In the genomic region with DNA sequence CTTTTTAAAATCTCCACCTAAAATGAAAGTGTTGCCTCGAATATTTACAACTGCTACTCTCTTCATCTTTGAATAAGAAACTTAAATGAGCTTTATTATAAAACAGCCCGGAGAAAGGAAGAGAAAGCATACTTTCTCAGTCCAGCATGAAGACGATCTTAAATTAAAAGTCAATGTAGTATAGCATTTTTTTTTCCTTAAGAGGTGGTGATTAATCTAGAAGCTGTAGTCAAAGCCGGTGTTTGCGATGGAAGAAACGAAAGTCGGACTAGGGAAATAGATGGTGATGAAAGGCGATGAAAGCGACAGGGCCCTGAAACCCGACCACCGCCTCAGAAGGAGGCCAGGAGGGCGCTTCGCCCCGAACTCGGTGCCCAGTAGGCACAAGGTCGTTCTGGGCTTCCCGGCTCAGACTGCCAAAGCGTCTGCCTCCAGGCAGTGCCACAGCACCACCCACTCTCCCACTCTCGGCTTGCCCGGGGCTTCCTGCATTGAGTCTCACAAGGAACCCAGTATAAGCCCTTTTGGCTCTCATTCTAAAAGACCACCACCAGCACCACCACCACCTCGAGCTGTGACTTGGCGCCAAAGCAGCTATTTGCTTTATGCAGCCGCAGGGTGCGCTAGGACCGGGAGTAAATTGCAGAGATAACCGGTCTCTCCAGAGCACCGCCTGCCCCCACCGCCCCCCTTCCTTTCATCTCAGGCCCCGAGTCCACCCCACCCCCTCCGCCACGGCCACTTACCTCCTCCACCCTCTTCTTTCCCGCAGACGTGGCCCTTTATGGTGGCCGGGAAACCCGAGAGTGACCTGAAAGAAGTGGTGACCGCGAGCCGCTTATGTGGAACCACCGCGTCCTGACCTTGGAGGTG, we compare ENCODE assay signal across 8 cellular contexts. TPM values are rescaled to one million over a fixed set of nuclear protein-coding genes. Genes with fewer than 3 reads are reported as not detected.
A peak's percentile ranks its signal among the peaks of the same experiment; 100 is the strongest.
DNase-seq lines count a peak whose midpoint lies in the region; ATAC-seq, FAIRE-seq and TF ChIP-seq lines count a peak whose summit lies in the region.

No MANE protein-coding gene starts in this region.

- H3K9me3 Mint-ChIP-seq in CD4-positive, CD25-positive, alpha-beta regulatory T cell: peaks cover 0 to 1% (median 0%) of the 10 kb centered on the region in 7 donors
- H3K9me3 Mint-ChIP-seq in activated T-helper 2 cell treated with anti-CD3 and anti-CD28 coated beads, Interferon-gamma antibody, Interleukin-2, Interleukin-4, amounts not matched to agents 10 μg/mL and 5 μg/mL and 100 μg/mL, durations not matched to agents 14 hours and 24 hours and 36 hours: no peaks in the 10 kb centered on the region

- H3K27me3 ChIP-seq in CD4-positive, CD25-positive, alpha-beta regulatory T cell (ENCODE audit: control insufficient read depth, insufficient read depth, low read length): peaks cover 75% of the 10 kb centered on the region
- H3K27me3 ChIP-seq in HUES64 (ENCODE audit: insufficient read depth, low read length) (peaks cover 100% of the 10 kb centered on the region), psoas muscle (ENCODE audit: insufficient read depth in 3 of 3, low read length in 2 of 3) (peaks cover 10 to 76% (median 33%) of the 10 kb centered on the region in 3 donors)

- H3K4me3 Mint-ChIP-seq in CD4-positive, CD25-positive, alpha-beta regulatory T cell: peak overlapping the region; percentile 66 to 88 (median 80)
- peak overlapping the region; percentile 64 for H3K4me3 Mint-ChIP-seq in activated T-helper 2 cell treated with anti-CD3 and anti-CD28 coated beads, Interferon-gamma antibody, Interleukin-2, Interleukin-4, amounts not matched to agents 10 μg/mL and 5 μg/mL and 100 μg/mL, durations not matched to agents 14 hours and 24 hours and 36 hours (ENCODE audit: low read depth)

- intact Hi-C loops in activated T-helper 2 cell treated with anti-CD3 and anti-CD28 coated beads, Interferon-gamma antibody, Interleukin-2, Interleukin-4, amounts not matched to agents 10 μg/mL and 5 μg/mL and 100 μg/mL, durations not matched to agents 14 hours and 24 hours and 36 hours (cut with micrococcal nuclease): loop anchor here (1.0 kb wide), 1 partner anchor 37 kb away; no protein-coding TSS in a partner anchor
- intact Hi-C loops in left cardiac atrium (cut with DNase I): no loop called here
- intact Hi-C loops in psoas muscle (cut with DNase I): loop anchor here in 1 of 2 donors (10.0 kb wide), 1 partner anchor 816 kb away; no protein-coding TSS in a partner anchor

- DNase-seq in CD4-positive, CD25-positive, alpha-beta regulatory T cell: no peak
- no peak for DNase-seq in activated T-helper 2 cell treated with anti-CD3 and anti-CD28 coated beads, Interferon-gamma antibody, Interleukin-2, Interleukin-4, amounts not matched to agents 10 μg/mL and 5 μg/mL and 100 μg/mL, durations not matched to agents 14 hours and 24 hours and 36 hours (ENCODE audit: low spot score)
- peak; percentile 29 for DNase-seq in left cardiac atrium
- peak in 1 of 2 donors; percentile 34 for DNase-seq in psoas muscle
- no peak for DNase-seq in frontal cortex (ENCODE audit: low spot score in 2 of 2)
- DNase-seq in SIG-M5 (lab: John Stamatoyannopoulos, UW): no peak

- H3K27ac Mint-ChIP-seq in CD4-positive, CD25-positive, alpha-beta regulatory T cell: no peak overlapping the region
- H3K27ac Mint-ChIP-seq in activated T-helper 2 cell treated with anti-CD3 and anti-CD28 coated beads, Interferon-gamma antibody, Interleukin-2, Interleukin-4, amounts not matched to agents 10 μg/mL and 5 μg/mL and 100 μg/mL, durations not matched to agents 14 hours and 24 hours and 36 hours: no peak overlapping the region

- no peaks in the 10 kb centered on the region for H3K36me3 ChIP-seq in CD4-positive, CD25-positive, alpha-beta regulatory T cell (ENCODE audit: control insufficient read depth, insufficient read depth, low read length)
- H3K36me3 ChIP-seq in HUES64 (ENCODE audit: insufficient read depth, low read length) (no peaks in the 10 kb centered on the region), psoas muscle (ENCODE audit: insufficient read depth in 1 of 2, low read depth in 1 of 2) (no peaks in the 10 kb centered on the region)

- FAIRE-seq in frontal cortex (lab: Jason Lieb, UNC): no peak

- ATAC-seq in CD4-positive, CD25-positive, alpha-beta regulatory T cell (ENCODE audit: low read depth in 2 of 2): peak in 1 of 2 donors; percentile 31
- ATAC-seq in left cardiac atrium (peak in 1 of 2 donors; percentile 16), psoas muscle (peak in 3 of 4 donors; percentile 58 to 76 (median 62)), GM18868 (IDR thresholded peaks at IDR 0.05; ENCODE audit: unreplicated experiment) (no peak)

- H3K9ac ChIP-seq in HUES64 (ENCODE audit: low read depth, low read length): no peak overlapping the region

- H3K4me1 ChIP-seq in CD4-positive, CD25-positive, alpha-beta regulatory T cell (ENCODE audit: control insufficient read depth, insufficient read depth, low read length, poor library complexity, severe bottlenecking): peaks cover 25% of the 10 kb centered on the region
- H3K4me1 ChIP-seq in HUES64 (ENCODE audit: insufficient read depth, low read length): peaks cover 39% of the 10 kb centered on the region
- H3K4me1 ChIP-seq in psoas muscle: peaks cover 12% of the 10 kb centered on the region

- no peak overlapping the region for H3K27ac ChIP-seq in CD4-positive, CD25-positive, alpha-beta regulatory T cell (ENCODE audit: insufficient read depth, low read length, poor library complexity, severe bottlenecking)
- H3K27ac ChIP-seq in HUES64 (ENCODE audit: low read depth, low read length): no peak overlapping the region
- H3K27ac ChIP-seq in psoas muscle: no peak overlapping the region

- H3K9me3 ChIP-seq in CD4-positive, CD25-positive, alpha-beta regulatory T cell (ENCODE audit: control insufficient read depth in 2 of 2, low read length in 2 of 2): no peaks in the 10 kb centered on the region
- H3K9me3 ChIP-seq in HUES64 (ENCODE audit: insufficient read depth, low read depth, low read length) (no peaks in the 10 kb centered on the region), psoas muscle (no peaks in the 10 kb centered on the region)

- no peaks in the 10 kb centered on the region for H3K36me3 Mint-ChIP-seq in CD4-positive, CD25-positive, alpha-beta regulatory T cell
- no peaks in the 10 kb centered on the region for H3K36me3 Mint-ChIP-seq in activated T-helper 2 cell treated with anti-CD3 and anti-CD28 coated beads, Interferon-gamma antibody, Interleukin-2, Interleukin-4, amounts not matched to agents 10 μg/mL and 5 μg/mL and 100 μg/mL, durations not matched to agents 14 hours and 24 hours and 36 hours (ENCODE audit: low read depth)

- H3K4me1 Mint-ChIP-seq in CD4-positive, CD25-positive, alpha-beta regulatory T cell: peaks cover 16 to 44% (median 30%) of the 10 kb centered on the region in 4 donors
- peaks cover 19% of the 10 kb centered on the region for H3K4me1 Mint-ChIP-seq in activated T-helper 2 cell treated with anti-CD3 and anti-CD28 coated beads, Interferon-gamma antibody, Interleukin-2, Interleukin-4, amounts not matched to agents 10 μg/mL and 5 μg/mL and 100 μg/mL, durations not matched to agents 14 hours and 24 hours and 36 hours (ENCODE audit: low read depth)

- no peak for TF ChIP-seq CTCF in psoas muscle (IDR thresholded peaks at IDR 0.05)

- H3K4me3 ChIP-seq in CD4-positive, CD25-positive, alpha-beta regulatory T cell (ENCODE audit: low read depth, low read length): peak overlapping the region; percentile 69
- H3K4me3 ChIP-seq in HUES64 (ENCODE audit: low read length) (peak overlapping the region; percentile 46), psoas muscle (peak overlapping the region; percentile 67)

- H3K27me3 Mint-ChIP-seq in CD4-positive, CD25-positive, alpha-beta regulatory T cell: peaks cover 94% of the 10 kb centered on the region
- peaks cover 87% of the 10 kb centered on the region for H3K27me3 Mint-ChIP-seq in activated T-helper 2 cell treated with anti-CD3 and anti-CD28 coated beads, Interferon-gamma antibody, Interleukin-2, Interleukin-4, amounts not matched to agents 10 μg/mL and 5 μg/mL and 100 μg/mL, durations not matched to agents 14 hours and 24 hours and 36 hours (ENCODE audit: low read depth)

- under 1% methylated on average over 38 of the region's 40 CpGs for WGBS in HUES64
- WGBS in psoas muscle, 3 donors: 3 to 4% (median 3%) methylated on average over 40 of the region's 40 CpGs

RNA-seq across cellular contexts. Expression of a gene that starts 2.3 kb away (rescaled TPM):
- not detected for total RNA-seq in CD4-positive, CD25-positive, alpha-beta regulatory T cell
- not detected for polyA plus RNA-seq in CD4-positive, CD25-positive, alpha-beta regulatory T cell
- polyA plus RNA-seq in HUES64 (2013, experiment 1 of 2): 0.20 TPM
- 0.13 TPM for polyA plus RNA-seq in HUES64 (2013, experiment 2 of 2)
- not detected in 2 replicates for total RNA-seq in activated T-helper 2 cell treated with anti-CD3 and anti-CD28 coated beads, Interferon-gamma antibody, Interleukin-2, Interleukin-4, amounts not matched to agents 10 μg/mL and 5 μg/mL and 100 μg/mL, durations not matched to agents 14 hours and 24 hours and 36 hours
- total RNA-seq in left cardiac atrium (10 to 100 TPM in 1 of 2 donors, 1 to 10 TPM in 1; 7.8 to 18.2 TPM), psoas muscle (under 1 TPM in 3 of 4 donors, not detected in 1; 0.11 to 0.38 (median 0.32) TPM), frontal cortex (not detected)
- polyA plus RNA-seq in psoas muscle: under 1 TPM in 2 of 3 donors, not detected in 1; 0.01 to 0.04 TPM
